32 cellular contexts compared by ENCODE assay signal in the genomic region with DNA sequence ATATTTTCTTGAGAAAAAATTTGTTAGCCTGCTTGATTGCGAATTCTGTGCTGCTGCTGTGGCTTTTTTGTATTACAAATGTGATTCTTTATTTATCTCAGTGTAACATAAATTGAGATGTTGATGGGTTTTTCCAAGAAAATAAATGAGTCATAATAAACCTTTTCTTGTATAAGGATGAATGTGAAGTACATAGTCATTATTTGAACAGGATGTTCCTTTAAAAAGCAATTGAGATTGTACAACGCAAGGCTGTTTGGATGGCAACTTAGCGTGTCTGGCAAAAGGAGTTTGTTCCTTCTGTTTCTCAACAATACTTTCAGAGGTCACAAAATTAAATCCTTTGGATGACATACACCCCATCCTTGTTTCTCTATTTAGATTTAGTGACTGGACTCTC. TPM values are rescaled to one million over a fixed set of nuclear protein-coding genes. Genes with fewer than 3 reads are reported as not detected.
"Had no signal": no experiment of that assay in that cellular context is flagged by ENCODE, and none has a peak within 500 bp of the region (broad histone marks: within the 10 kb centered on the region; RNA-seq: fewer than 3 reads in every experiment).

No MANE protein-coding gene starts in this region.

- H3K9me3 ChIP-seq: heart left ventricle had no signal

- H3K4me1 ChIP-seq: heart left ventricle had no signal

- H3K36me3 ChIP-seq: brain microvascular endothelial cell, heart left ventricle had no signal

- ATAC-seq: activated CD4-positive, alpha-beta T cell treated with anti-CD3 and anti-CD28 coated beads for 36 hours; activated CD8-positive, alpha-beta memory T cell treated with anti-CD3 and anti-CD28 coated beads, Interleukin-2, amount 10 ng/mL, durations not matched to agents 7 days and 5 days; activated CD8-positive, alpha-beta T cell treated with anti-CD3 and anti-CD28 coated beads, Interleukin-2, amount 10 ng/mL, durations not matched to agents 7 days and 5 days; esophagus mucosa; heart left ventricle had no signal

- H3K4me3 ChIP-seq: coronary artery, dorsolateral prefrontal cortex, heart left ventricle had no signal

- H3K27ac ChIP-seq: brain microvascular endothelial cell, coronary artery, dorsolateral prefrontal cortex, heart left ventricle had no signal

- H3K27me3 ChIP-seq: brain microvascular endothelial cell, dorsolateral prefrontal cortex, heart left ventricle had no signal

- DNase-seq: activated CD4-positive, alpha-beta memory T cell treated with anti-CD3 and anti-CD28 coated beads for 36 hours; activated CD4-positive, alpha-beta T cell treated with anti-CD3 and anti-CD28 coated beads for 36 hours; activated CD4-positive, alpha-beta T cell treated with anti-CD3 and anti-CD28 coated beads, Interleukin-2, amount 10 ng/mL, durations not matched to agents 24 days and 14 days; activated CD4-positive, CD25-positive, alpha-beta regulatory T cell; activated CD4-positive, CD25-positive, alpha-beta regulatory T cell treated with anti-CD3 and anti-CD28 coated beads, Interleukin-2, amount 50 U/mL, for 72 hours; activated CD8-positive, alpha-beta memory T cell treated with anti-CD3 and anti-CD28 coated beads, Interleukin-2, amount 10 ng/mL, durations not matched to agents 7 days and 5 days; activated CD8-positive, alpha-beta memory T cell treated with anti-CD3 and anti-CD28 coated beads, Interleukin-2, amount 50 U/mL, for 4 hours; activated CD8-positive, alpha-beta T cell treated with anti-CD3 and anti-CD28 coated beads, Interleukin-2, amount 10 ng/mL, durations not matched to agents 7 days and 5 days; activated effector memory CD4-positive, alpha-beta T cell treated with Interleukin-2 at 50 U/mL for 16 hours; activated gamma-delta T cell treated with Interleukin-2 at 50 U/mL for 16 hours; activated naive CD4-positive, alpha-beta T cell treated with anti-CD3 and anti-CD28 coated beads for 36 hours; activated naive CD8-positive, alpha-beta T cell treated with anti-CD3 and anti-CD28 coated beads for 36 hours; activated T-cell treated with anti-CD3 and anti-CD28 coated beads, Interleukin-2, amount 50 U/mL, for 1 hour; activated T-cell treated with anti-CD3 and anti-CD28 coated beads, Interleukin-2, amount 50 U/mL, for 72 hours; amniotic stem cell; anterior cingulate cortex; brain microvascular endothelial cell; dorsolateral prefrontal cortex; effector memory CD4-positive, alpha-beta T cell; endodermal cell; foreskin fibroblast; glutamatergic neuron; heart left ventricle had no signal

RNA-seq across cellular contexts. Expression of gene CARD18, which starts 24.7 kb away (rescaled TPM):
- total RNA-seq: activated CD4-positive, alpha-beta memory T cell treated with anti-CD3 and anti-CD28 coated beads for 36 hours; activated CD4-positive, alpha-beta T cell treated with anti-CD3 and anti-CD28 coated beads for 36 hours; activated CD4-positive, alpha-beta T cell treated with anti-CD3 and anti-CD28 coated beads, Interleukin-2, amount 10 ng/mL, durations not matched to agents 24 days and 14 days; activated CD8-positive, alpha-beta memory T cell treated with anti-CD3 and anti-CD28 coated beads for 36 hours; activated CD8-positive, alpha-beta memory T cell treated with anti-CD3 and anti-CD28 coated beads, Interleukin-2, amount 10 ng/mL, durations not matched to agents 7 days and 5 days; activated CD8-positive, alpha-beta T cell treated with anti-CD3 and anti-CD28 coated beads, Interleukin-2, amount 10 ng/mL, durations not matched to agents 7 days and 5 days; activated naive CD4-positive, alpha-beta T cell treated with anti-CD3 and anti-CD28 coated beads for 36 hours; activated naive CD8-positive, alpha-beta T cell treated with anti-CD3 and anti-CD28 coated beads for 36 hours; activated T-cell treated with anti-CD3 and anti-CD28 coated beads, Interleukin-2, amount 50 U/mL, for 72 hours; astrocyte; cardiac septum; cerebellum; endodermal cell; epithelial cell of proximal tubule; frontal cortex; heart left ventricle; T-helper 1 cell treated with Interleukin-12 subunit alpha and Interleukin-12 subunit beta and Interleukin-4 antibody, amounts not matched to agents 30 ng/mL and 1 ng/mL, for 36 hours had no signal
